8 cellular contexts compared by ENCODE assay signal in genomic region chr18:3062798-3063563, GRCh38. TPM values are rescaled to one million over a fixed set of nuclear protein-coding genes. Genes with fewer than 3 reads are reported as not detected.
DNase-seq lines count a peak whose midpoint lies in the region; ATAC-seq and TF ChIP-seq lines count a peak whose summit lies in the region.

No MANE protein-coding gene starts in this region.

- H3K27ac ChIP-seq in cardiac muscle cell, result peak overlapping the region; percentile 9
- H3K27ac ChIP-seq in psoas muscle, result no peak overlapping the region

- intact Hi-C loops in psoas muscle (cut with DNase I), result loop anchor here (2.0 to 5.0 kb wide), 3 partner anchors 56 to 130 kb away; no protein-coding TSS in a partner anchor

- H3K4me3 ChIP-seq in cardiac muscle cell, result no peak overlapping the region
- H3K4me3 ChIP-seq in psoas muscle, result no peak overlapping the region

- 27 to 41% (median 28%) methylated on average over 16 of the region's 16 CpGs for WGBS in psoas muscle, 3 donors

- DNase-seq in Daoy (ENCODE audit: low read depth) (peak; percentile 4), SHP77 (lab: John Stamatoyannopoulos, UW) (peak; percentile 59 to 82), cardiac muscle cell (ENCODE audit: low read depth in 1 of 2, low spot score in 1 of 2) (peak; percentile 52 to 85), psoas muscle (peak; percentile 59 to 80)
- peak in 3 of 4 experiments; percentile 28 to 67 (median 56) for DNase-seq in activated naive CD4-positive, alpha-beta T cell (lab: John Stamatoyannopoulos, UW)

- H3K9me3 ChIP-seq in cardiac muscle cell (ENCODE audit: low read depth), result no peaks in the 10 kb centered on the region
- no peaks in the 10 kb centered on the region for H3K9me3 ChIP-seq in psoas muscle

- no peaks in the 10 kb centered on the region for H3K27me3 ChIP-seq in cardiac muscle cell
- H3K27me3 ChIP-seq in psoas muscle (ENCODE audit: insufficient read depth in 3 of 3, low read length in 2 of 3), result no peaks in the 10 kb centered on the region

- H3K36me3 ChIP-seq in cardiac muscle cell, result peaks cover 13% of the 10 kb centered on the region
- H3K36me3 ChIP-seq in psoas muscle (ENCODE audit: insufficient read depth in 1 of 2, low read depth in 1 of 2), result peaks cover 0 to 18% of the 10 kb centered on the region in 2 donors

- ATAC-seq in HG02798 (IDR thresholded peaks at IDR 0.05; ENCODE audit: poor library complexity, unreplicated experiment) (peak; percentile 60), psoas muscle (peak; percentile 63 to 83 (median 76)), GM21717 (IDR thresholded peaks at IDR 0.05; ENCODE audit: unreplicated experiment) (no peak), HG03521 (IDR thresholded peaks at IDR 0.05; ENCODE audit: unreplicated experiment) (no peak)

- H3K4me1 ChIP-seq in cardiac muscle cell (ENCODE audit: low read depth), result no peaks in the 10 kb centered on the region
- no peaks in the 10 kb centered on the region for H3K4me1 ChIP-seq in psoas muscle

- peak; percentile 89 for TF ChIP-seq CTCF in cardiac muscle cell (IDR thresholded peaks at IDR 0.05; ENCODE audit: low read depth, low read length)
- TF ChIP-seq CTCF in psoas muscle (IDR thresholded peaks at IDR 0.05), result peak; percentile 74

RNA-seq across cellular contexts. Expression of gene LPIN2, which starts 50.0 kb away (rescaled TPM):
- total RNA-seq in Daoy (2014; rRNA removed; shearing (Covaris generic)), result 3.3 and 3.7 TPM in 2 replicates
- 29.2 and 50.8 TPM in 2 replicates for total RNA-seq in cardiac muscle cell
- 18.1 and 27.4 TPM in 2 replicates for polyA plus RNA-seq in cardiac muscle cell
- 1 to 10 TPM; 4.4 to 5.2 (median 4.9) TPM for total RNA-seq in psoas muscle
- 1 to 10 TPM; 1.5 to 3.9 (median 3.6) TPM for polyA plus RNA-seq in psoas muscle

Comparison
In these comparisons a context has a peak if more than half of its experiments do, and no peak if none do; other contexts are left out.
1. DNase-seq: peak in every context shown above with its lines; median percentile 70 in SHP77; 70 in psoas muscle; 68 in cardiac muscle cell; 56 in activated naive CD4-positive, alpha-beta T cell; 4 in Daoy.
2. ATAC-seq: peak in HG02798 (single experiment) and psoas muscle (4 of 4); none in GM21717 (single experiment) and HG03521 (single experiment).